Comparison of ENCODE assay signal across 7 cellular contexts in the genomic region with DNA sequence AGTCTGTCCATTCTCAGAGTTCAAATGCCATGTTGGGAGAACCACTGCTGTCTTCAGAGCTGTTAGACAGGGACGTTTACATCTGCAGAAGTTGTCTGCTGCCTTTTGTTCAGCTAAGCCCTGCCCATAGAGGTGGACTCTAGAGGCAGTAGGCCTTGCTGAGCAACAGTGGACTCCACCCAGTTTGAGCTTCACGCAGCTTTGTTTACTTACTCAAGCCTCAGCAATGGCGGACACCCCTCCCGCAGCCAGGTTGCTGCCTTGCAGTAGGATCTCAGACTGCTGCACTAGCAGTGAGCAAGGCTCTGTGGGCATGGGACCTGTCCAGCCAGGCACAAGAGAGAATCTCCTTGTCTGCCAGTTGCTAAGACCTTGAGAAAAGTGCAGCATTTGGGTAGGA. TPM values are rescaled to one million over a fixed set of nuclear protein-coding genes. Genes with fewer than 3 reads are reported as not detected.
DNase-seq lines count a peak whose midpoint lies in the region; ATAC-seq, FAIRE-seq and TF ChIP-seq lines count a peak whose summit lies in the region.
"Not testable (repeated sequence)": the region's sequence is repeated elsewhere in the genome, so short reads cannot be mapped to it uniquely, and the experiment has no call there.
"Had no signal": no experiment of that assay in that cellular context is flagged by ENCODE, and none has a peak within 500 bp of the region (broad histone marks: within the 10 kb centered on the region; RNA-seq: fewer than 3 reads in every experiment).

No MANE protein-coding gene starts in this region.

- peak overlapping the region; percentile 61 for H3K4me2 ChIP-seq in HepG2 (ENCODE audit: low read depth, low read length)
- H3K4me2 ChIP-seq in trophoblast cell (ENCODE audit: low read length): not testable (repeated sequence)

- peak overlapping the region; percentile 42 for H2BK12ac ChIP-seq in trophoblast cell (ENCODE audit: low read length)

- H3K4me1 ChIP-seq in HepG2 (ENCODE audit: insufficient read depth, low read length): peaks cover 19% of the 10 kb centered on the region
- H3K4me1 ChIP-seq in trophoblast cell (ENCODE audit: control insufficient read depth in 1 of 2, insufficient read depth in 2 of 2, low read length in 2 of 2): peaks cover 9 to 11% of the 10 kb centered on the region in 2 experiments

- DNase-seq in DMS153 treated with DMSO at 0.1 percent for 48 hours (lab: John Stamatoyannopoulos, UW; ENCODE audit: unreplicated experiment): peak; percentile 4
- DNase-seq in NCI-H146 (lab: John Stamatoyannopoulos, UW): peak; percentile 29
- DNase-seq in NCI-H748 treated with DMSO at 0.1 percent for 48 hours (lab: John Stamatoyannopoulos, UW): peak; percentile 13
- peak; percentile 31 for DNase-seq in bronchial epithelial cell (ENCODE audit: low read depth)
- peak; percentile 51 for DNase-seq in HepG2 (ENCODE audit: low spot score)
- peak in 1 of 2 donors; percentile 23 for DNase-seq in trophoblast cell

- TF ChIP-seq RAD21 in HepG2 (CRISPR knock-in tag; IDR thresholded peaks at IDR 0.05): not testable (repeated sequence)

- H2BK120ac ChIP-seq in trophoblast cell (ENCODE audit: insufficient read depth, low read length, poor library complexity): peak overlapping the region; percentile 85

- TF ChIP-seq CTCF in bronchial epithelial cell (IDR thresholded peaks at IDR 0.05; ENCODE audit: insufficient read depth, low read length, severe bottlenecking): not testable (repeated sequence)
- 0 out of 2 replicates have a peak, but pooled peaks have one; percentile 14 for TF ChIP-seq CTCF in HepG2 (CRISPR knock-in tag; IDR thresholded peaks at IDR 0.05)

- not testable (repeated sequence) for TF ChIP-seq EP300 in HepG2 (IDR thresholded peaks at IDR 0.05; ENCODE audit: low read depth in 2 of 2, low read length in 2 of 2); HepG2 (CRISPR knock-in tag; IDR thresholded peaks at IDR 0.05; ENCODE audit: borderline replicate concordance)

- H2AK5ac ChIP-seq in trophoblast cell (ENCODE audit: low read length): peak overlapping the region; percentile 3

- not testable (repeated sequence) for H3K27ac ChIP-seq in HepG2 (ENCODE audit: extremely low read length, insufficient read depth, low read length)
- peak overlapping the region; percentile 48 for H3K27ac ChIP-seq in trophoblast cell (ENCODE audit: low read depth, low read length)

- H4K8ac ChIP-seq in trophoblast cell (ENCODE audit: low read depth, low read length): peak overlapping the region; percentile 74

- no CpG with 5 or more reads among the region's 4 CpGs for WGBS in HepG2 (ENCODE audit: low lambda C conversion rate)
- WGBS in trophoblast cell (ENCODE audit: extremely low coverage, insufficient coverage, insufficient read length): no CpG with 5 or more reads among the region's 4 CpGs

- not testable (repeated sequence) for H3K36me3 ChIP-seq in bronchial epithelial cell (ENCODE audit: control insufficient read depth, insufficient read depth, low read length); HepG2 (replicated peaks in 1 of 2; ENCODE audit: control insufficient read depth in 1 of 2, insufficient read depth in 2 of 2, low read length in 2 of 2); trophoblast cell (ENCODE audit: control insufficient read depth in 1 of 2, insufficient read depth in 2 of 2, low read length in 2 of 2)

- H3K9me3 ChIP-seq in HepG2 (ENCODE audit: low read length): peaks cover 13% of the 10 kb centered on the region
- H3K9me3 ChIP-seq in trophoblast cell (ENCODE audit: insufficient read depth, low read depth, low read length): not testable (repeated sequence)

- peak overlapping the region; percentile 3 for H3K4ac ChIP-seq in trophoblast cell (ENCODE audit: low read depth, low read length)

- ATAC-seq in HepG2: peak; percentile 99

- not testable (repeated sequence) for BruUV-seq in HepG2 (replicated peaks; lab: Mats Ljungman, UMichigan)

- POLR2A ChIA-PET in HepG2 (lab: Yijun Ruan, JAX): interaction anchor here (0.8 to 2.6 kb wide), 6 partner anchors 15 to 49 kb away, joined by 3 to 35 read pairs (median 6); a partner anchor contains a TSS

- H2AFZ ChIP-seq in HepG2 (ENCODE audit: low read length) (peak overlapping the region; percentile 70), trophoblast cell (ENCODE audit: insufficient read depth, low read length, poor library complexity) (peak overlapping the region; percentile 17)

- H3K27me3 ChIP-seq in bronchial epithelial cell (ENCODE audit: control insufficient read depth, insufficient read depth, low read length); HepG2 (ENCODE audit: control insufficient read depth in 1 of 2, insufficient read depth in 2 of 2, low read length in 2 of 2); trophoblast cell (ENCODE audit: insufficient read depth, low read length): not testable (repeated sequence)

- not testable (repeated sequence) for H3K79me2 ChIP-seq in HepG2 (ENCODE audit: insufficient read depth, low read length); trophoblast cell (ENCODE audit: control insufficient read depth, insufficient read depth, low read length, poor library complexity)

- not testable (repeated sequence) for FAIRE-seq in bronchial epithelial cell (lab: Jason Lieb, UNC)
- peak; percentile 64 for FAIRE-seq in HepG2 (lab: Jason Lieb, UNC)

- CTCF ChIA-PET in HepG2 (lab: Yijun Ruan, JAX; ENCODE audit: low intra/inter-chr PET ratio, low total read pairs): not testable (repeated sequence)

- H3K18ac ChIP-seq in trophoblast cell (ENCODE audit: low read length): peak overlapping the region; percentile 75

- H4K91ac ChIP-seq in trophoblast cell (ENCODE audit: low read depth, low read length): peak overlapping the region; percentile 88

- not testable (repeated sequence) for TF ChIP-seq POLR2A in HepG2 (IDR thresholded peaks at IDR 0.05; ENCODE audit: insufficient read depth in 1 of 2, low read depth in 2 of 2, low read length in 2 of 2)

- H3K9ac ChIP-seq in HepG2 (ENCODE audit: insufficient read depth, low read depth, low read length); trophoblast cell (ENCODE audit: low read length): not testable (repeated sequence)

- H4K12ac ChIP-seq in trophoblast cell (ENCODE audit: low read depth, low read length): not testable (repeated sequence)

- peak overlapping the region; percentile 68 for H3K14ac ChIP-seq in trophoblast cell (ENCODE audit: low read length)

- not testable (repeated sequence) for H3K4me3 ChIP-seq in bronchial epithelial cell (ENCODE audit: low read depth, low read length); trophoblast cell (ENCODE audit: low read depth, low read length)
- H3K4me3 ChIP-seq in HepG2 (replicated peaks in 1 of 3; ENCODE audit: insufficient read depth in 1 of 3, low read depth in 2 of 3, low read length in 3 of 3): peak overlapping the region; percentile 5 to 53 (median 28); a peak in 4 of 6 replicates

- H3K79me1 ChIP-seq in trophoblast cell (ENCODE audit: low read length): peaks cover 10% of the 10 kb centered on the region

- in situ Hi-C loops in HepG2 (cut with HindIII; ENCODE audit: extremely low pct_ligation_motif_present, low pct_unique_long_range_greater_than_20kb): not testable (repeated sequence)

- H2BK5ac ChIP-seq in trophoblast cell (ENCODE audit: low read depth, low read length, poor library complexity): peak overlapping the region; percentile 87

- not testable (repeated sequence) for H4K20me1 ChIP-seq in HepG2 (ENCODE audit: insufficient read depth, low read length)

- H3K23ac ChIP-seq in trophoblast cell (ENCODE audit: low read length): not testable (repeated sequence)

- intact Hi-C loops in HepG2 (cut with micrococcal nuclease; ENCODE audit: unreplicated experiment): not testable (repeated sequence)

RNA-seq across cellular contexts. Expression of a gene that starts 14.9 kb away (rescaled TPM):
- total RNA-seq in bronchial epithelial cell: 168 and 207 TPM in 2 replicates
- total RNA-seq in HepG2 (2016; rRNA removed; fragmentation: Illumina TruSeq; extraction: Trizol): 133 and 163 TPM in 2 replicates
- 21.0 and 24.9 TPM in 2 replicates for total RNA-seq in HepG2 (2016; cell fraction: cytosol; rRNA removed; fragmentation: Illumina TruSeq; extraction: Trizol; ENCODE audit: low read depth)
- 129 and 150 TPM in 2 replicates for total RNA-seq in HepG2 (2016; cell fraction: insoluble cytoplasmic fraction; rRNA removed; fragmentation: Illumina TruSeq; extraction: Trizol)
- total RNA-seq in HepG2 (2016; cell fraction: membrane; rRNA removed; fragmentation: Illumina TruSeq; extraction: Trizol): 39.4 and 42.4 TPM in 2 replicates
- 97.4 and 99.8 TPM in 2 replicates for total RNA-seq in HepG2 (2016; cell fraction: nucleus; rRNA removed; fragmentation: Illumina TruSeq; extraction: Trizol)
- 95.8 and 115 TPM in 2 replicates for polyA plus RNA-seq in HepG2 (2011; rRNA removed)
- polyA plus RNA-seq in HepG2 (2011; cell fraction: cytosol; rRNA removed): 75.7 and 106 TPM in 2 replicates
- polyA plus RNA-seq in HepG2 (2011; cell fraction: nucleus; rRNA removed): 121 and 144 TPM in 2 replicates
- 256 and 310 TPM in 2 replicates for polyA plus RNA-seq in HepG2 (2012)
- 30.4 and 30.8 TPM in 2 replicates for polyA plus RNA-seq in HepG2 (2016; cell fraction: cytosol; fragmentation: Illumina TruSeq; extraction: Trizol; ENCODE audit: low read depth)
- polyA plus RNA-seq in HepG2 (2016; cell fraction: insoluble cytoplasmic fraction; fragmentation: Illumina TruSeq; extraction: Trizol; ENCODE audit: low read depth): 194 and 210 TPM in 2 replicates
- 33.7 and 34.4 TPM in 2 replicates for polyA plus RNA-seq in HepG2 (2016; cell fraction: membrane; fragmentation: Illumina TruSeq; extraction: Trizol; ENCODE audit: low read depth)
- 169 and 170 TPM in 2 replicates for polyA plus RNA-seq in HepG2 (2016; cell fraction: nucleus; fragmentation: Illumina TruSeq; extraction: Trizol; ENCODE audit: insufficient read depth, low read depth)
- 247 and 513 TPM in 2 replicates for polyA minus RNA-seq in HepG2 (2011; rRNA and poly(A)+ RNA removed; ENCODE audit: low replicate concordance)
- 80.2 and 88.3 TPM in 2 replicates for polyA minus RNA-seq in HepG2 (2011; cell fraction: cytosol; rRNA and poly(A)+ RNA removed)
- polyA minus RNA-seq in HepG2 (2011; cell fraction: nucleus; rRNA and poly(A)+ RNA removed): 109 and 121 TPM in 2 replicates
- polyA plus RNA-seq in trophoblast cell (2013): 111 and 114 TPM in 2 replicates

RNA-seq across cellular contexts. Expression of a gene that starts 48.8 kb away (rescaled TPM):
- total RNA-seq in bronchial epithelial cell (3.7 and 5.5 TPM in 2 replicates), HepG2 (2016; rRNA removed; fragmentation: Illumina TruSeq; extraction: Trizol) (7.1 and 7.3 TPM in 2 replicates)
- total RNA-seq in HepG2 (2016; cell fraction: cytosol; rRNA removed; fragmentation: Illumina TruSeq; extraction: Trizol; ENCODE audit: low read depth): 0.62 and 0.71 TPM in 2 replicates
- 6.7 and 7.7 TPM in 2 replicates for total RNA-seq in HepG2 (2016; cell fraction: insoluble cytoplasmic fraction; rRNA removed; fragmentation: Illumina TruSeq; extraction: Trizol)
- total RNA-seq in HepG2 (2016; cell fraction: membrane; rRNA removed; fragmentation: Illumina TruSeq; extraction: Trizol): 2.9 and 3.1 TPM in 2 replicates
- total RNA-seq in HepG2 (2016; cell fraction: nucleus; rRNA removed; fragmentation: Illumina TruSeq; extraction: Trizol): 6.0 and 6.7 TPM in 2 replicates
- 2.3 and 2.5 TPM in 2 replicates for polyA plus RNA-seq in HepG2 (2011; rRNA removed)
- polyA plus RNA-seq in HepG2 (2011; cell fraction: cytosol; rRNA removed): 1.6 and 1.9 TPM in 2 replicates
- polyA plus RNA-seq in HepG2 (2011; cell fraction: nucleus; rRNA removed): 4.2 and 4.6 TPM in 2 replicates
- 3.8 and 4.2 TPM in 2 replicates for polyA plus RNA-seq in HepG2 (2012)
- 0.28 and 0.36 TPM in 2 replicates for polyA plus RNA-seq in HepG2 (2016; cell fraction: cytosol; fragmentation: Illumina TruSeq; extraction: Trizol; ENCODE audit: low read depth)
- 6.6 and 6.9 TPM in 2 replicates for polyA plus RNA-seq in HepG2 (2016; cell fraction: insoluble cytoplasmic fraction; fragmentation: Illumina TruSeq; extraction: Trizol; ENCODE audit: low read depth)
- polyA plus RNA-seq in HepG2 (2016; cell fraction: membrane; fragmentation: Illumina TruSeq; extraction: Trizol; ENCODE audit: low read depth): 1.2 and 1.4 TPM in 2 replicates
- 8.0 and 9.2 TPM in 2 replicates for polyA plus RNA-seq in HepG2 (2016; cell fraction: nucleus; fragmentation: Illumina TruSeq; extraction: Trizol; ENCODE audit: insufficient read depth, low read depth)
- 2.2 and 6.9 TPM in 2 replicates for polyA minus RNA-seq in HepG2 (2011; rRNA and poly(A)+ RNA removed; ENCODE audit: low replicate concordance)
- 5.0 and 5.1 TPM in 2 replicates for polyA minus RNA-seq in HepG2 (2011; cell fraction: cytosol; rRNA and poly(A)+ RNA removed)
- polyA minus RNA-seq in HepG2 (2011; cell fraction: nucleus; rRNA and poly(A)+ RNA removed): 13.9 and 14.8 TPM in 2 replicates
- 14.6 and 15.5 TPM in 2 replicates for polyA plus RNA-seq in trophoblast cell (2013)
- polyA plus RNA-seq: CD4-positive, alpha-beta memory T cell had no signal
